ENCODE assay signal across 1 cellular context in the genomic region with DNA sequence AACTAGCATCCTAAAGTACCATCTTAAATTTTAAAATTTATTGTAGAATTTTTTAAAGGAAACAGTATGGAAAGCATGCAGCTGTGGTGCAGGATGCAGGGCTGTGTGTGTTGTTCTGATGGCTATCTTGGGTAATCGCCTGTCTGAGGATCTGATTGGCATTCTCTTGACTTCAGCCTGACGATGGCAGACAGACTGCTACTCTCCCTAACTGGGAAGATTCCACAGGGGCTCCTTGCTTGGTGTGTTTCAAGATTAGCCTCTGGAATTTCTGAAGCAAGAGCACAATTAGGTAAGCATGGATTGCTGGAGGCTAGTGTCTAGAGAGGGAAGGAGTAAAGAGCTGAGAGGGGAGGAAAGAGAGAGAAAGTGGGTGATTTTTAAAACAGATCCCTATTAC.
TF ChIP-seq lines count a peak whose summit lies in the region.

No MANE protein-coding gene starts in this region.

TF ChIP-seq in GM23338, 12 proteins besides CTCF, POLR2A, EP300 and RAD21 (continued from another document):
- TF ChIP-seq, protein P1, sequence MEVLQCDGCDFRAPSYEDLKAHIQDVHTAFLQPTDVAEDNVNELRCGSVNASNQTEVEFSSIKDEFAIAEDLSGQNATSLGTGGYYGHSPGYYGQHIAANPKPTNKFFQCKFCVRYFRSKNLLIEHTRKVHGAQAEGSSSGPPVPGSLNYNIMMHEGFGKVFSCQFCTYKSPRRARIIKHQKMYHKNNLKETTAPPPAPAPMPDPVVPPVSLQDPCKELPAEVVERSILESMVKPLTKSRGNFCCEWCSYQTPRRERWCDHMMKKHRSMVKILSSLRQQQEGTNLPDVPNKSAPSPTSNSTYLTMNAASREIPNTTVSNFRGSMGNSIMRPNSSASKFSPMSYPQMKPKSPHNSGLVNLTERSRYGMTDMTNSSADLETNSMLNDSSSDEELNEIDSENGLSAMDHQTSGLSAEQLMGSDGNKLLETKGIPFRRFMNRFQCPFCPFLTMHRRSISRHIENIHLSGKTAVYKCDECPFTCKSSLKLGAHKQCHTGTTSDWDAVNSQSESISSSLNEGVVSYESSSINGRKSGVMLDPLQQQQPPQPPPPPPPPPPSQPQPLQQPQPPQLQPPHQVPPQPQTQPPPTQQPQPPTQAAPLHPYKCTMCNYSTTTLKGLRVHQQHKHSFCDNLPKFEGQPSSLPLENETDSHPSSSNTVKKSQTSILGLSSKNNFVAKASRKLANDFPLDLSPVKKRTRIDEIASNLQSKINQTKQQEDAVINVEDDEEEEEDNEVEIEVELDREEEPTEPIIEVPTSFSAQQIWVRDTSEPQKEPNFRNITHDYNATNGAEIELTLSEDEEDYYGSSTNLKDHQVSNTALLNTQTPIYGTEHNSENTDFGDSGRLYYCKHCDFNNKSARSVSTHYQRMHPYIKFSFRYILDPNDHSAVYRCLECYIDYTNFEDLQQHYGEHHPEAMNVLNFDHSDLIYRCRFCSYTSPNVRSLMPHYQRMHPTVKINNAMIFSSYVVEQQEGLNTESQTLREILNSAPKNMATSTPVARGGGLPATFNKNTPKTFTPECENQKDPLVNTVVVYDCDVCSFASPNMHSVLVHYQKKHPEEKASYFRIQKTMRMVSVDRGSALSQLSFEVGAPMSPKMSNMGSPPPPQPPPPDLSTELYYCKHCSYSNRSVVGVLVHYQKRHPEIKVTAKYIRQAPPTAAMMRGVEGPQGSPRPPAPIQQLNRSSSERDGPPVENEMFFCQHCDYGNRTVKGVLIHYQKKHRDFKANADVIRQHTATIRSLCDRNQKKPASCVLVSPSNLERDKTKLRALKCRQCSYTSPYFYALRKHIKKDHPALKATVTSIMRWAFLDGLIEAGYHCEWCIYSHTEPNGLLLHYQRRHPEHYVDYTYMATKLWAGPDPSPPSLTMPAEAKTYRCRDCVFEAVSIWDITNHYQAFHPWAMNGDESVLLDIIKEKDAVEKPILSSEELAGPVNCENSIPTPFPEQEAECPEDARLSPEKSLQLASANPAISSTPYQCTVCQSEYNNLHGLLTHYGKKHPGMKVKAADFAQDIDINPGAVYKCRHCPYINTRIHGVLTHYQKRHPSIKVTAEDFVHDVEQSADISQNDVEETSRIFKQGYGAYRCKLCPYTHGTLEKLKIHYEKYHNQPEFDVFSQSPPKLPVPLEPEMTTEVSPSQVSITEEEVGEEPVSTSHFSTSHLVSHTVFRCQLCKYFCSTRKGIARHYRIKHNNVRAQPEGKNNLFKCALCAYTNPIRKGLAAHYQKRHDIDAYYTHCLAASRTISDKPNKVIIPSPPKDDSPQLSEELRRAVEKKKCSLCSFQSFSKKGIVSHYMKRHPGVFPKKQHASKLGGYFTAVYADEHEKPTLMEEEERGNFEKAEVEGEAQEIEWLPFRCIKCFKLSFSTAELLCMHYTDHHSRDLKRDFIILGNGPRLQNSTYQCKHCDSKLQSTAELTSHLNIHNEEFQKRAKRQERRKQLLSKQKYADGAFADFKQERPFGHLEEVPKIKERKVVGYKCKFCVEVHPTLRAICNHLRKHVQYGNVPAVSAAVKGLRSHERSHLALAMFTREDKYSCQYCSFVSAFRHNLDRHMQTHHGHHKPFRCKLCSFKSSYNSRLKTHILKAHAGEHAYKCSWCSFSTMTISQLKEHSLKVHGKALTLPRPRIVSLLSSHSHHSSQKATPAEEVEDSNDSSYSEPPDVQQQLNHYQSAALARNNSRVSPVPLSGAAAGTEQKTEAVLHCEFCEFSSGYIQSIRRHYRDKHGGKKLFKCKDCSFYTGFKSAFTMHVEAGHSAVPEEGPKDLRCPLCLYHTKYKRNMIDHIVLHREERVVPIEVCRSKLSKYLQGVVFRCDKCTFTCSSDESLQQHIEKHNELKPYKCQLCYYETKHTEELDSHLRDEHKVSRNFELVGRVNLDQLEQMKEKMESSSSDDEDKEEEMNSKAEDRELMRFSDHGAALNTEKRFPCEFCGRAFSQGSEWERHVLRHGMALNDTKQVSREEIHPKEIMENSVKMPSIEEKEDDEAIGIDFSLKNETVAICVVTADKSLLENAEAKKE (CRISPR knock-in tag; IDR thresholded peaks at IDR 0.05): no peak
- TF ChIP-seq STAT1 (IDR thresholded peaks at IDR 0.05; ENCODE audit: unreplicated experiment) (no peak), REST (IDR thresholded peaks at IDR 0.05; ENCODE audit: unreplicated experiment) (no peak), ZNF114 (CRISPR knock-in tag; IDR thresholded peaks at IDR 0.05) (no peak)
